ENCODE assay signal across 23 cellular contexts in the genomic region with DNA sequence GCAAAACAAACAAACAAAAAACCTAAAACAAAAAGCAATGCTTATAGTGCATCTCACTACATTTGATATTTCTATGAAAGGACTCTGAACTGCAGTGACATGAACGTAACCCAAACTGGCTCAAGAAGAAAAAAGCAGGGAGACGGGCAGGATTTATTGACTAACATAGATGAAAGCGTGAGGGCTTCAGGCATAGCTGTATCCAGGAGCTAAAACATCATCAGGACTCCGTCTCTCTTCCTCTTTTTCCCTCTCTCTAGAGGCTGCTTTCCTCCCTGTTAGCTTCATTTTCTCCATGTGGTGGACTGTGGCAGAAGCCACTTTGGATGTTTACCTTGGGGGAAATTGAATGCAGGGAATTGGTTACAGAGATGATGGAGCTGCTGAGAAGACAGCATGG.
"Had no signal": no experiment of that assay in that cellular context is flagged by ENCODE, and none has a peak within 500 bp of the region (broad histone marks: within the 10 kb centered on the region; RNA-seq: fewer than 3 reads in every experiment).

No MANE protein-coding gene starts in this region.

- DNase-seq: dermis blood vessel endothelial cell; dorsolateral prefrontal cortex; effector CD4-positive, alpha-beta T cell; effector memory CD4-positive, alpha-beta T cell; foreskin keratinocyte; heart left ventricle; hypothalamus; left cardiac atrium; left lung; left ventricle myocardium superior; lower lobe of right lung; mesenchymal stem cell; mucosa of descending colon had no signal

- H3K36me3 Mint-ChIP-seq: mesothelial cell of epicardium had no signal

- H3K27ac ChIP-seq: coronary artery, dorsolateral prefrontal cortex, esophagus muscularis mucosa, foreskin keratinocyte, gastroesophageal sphincter, heart left ventricle, hepatocyte, left lung, lower lobe of right lung had no signal

- H2AFZ ChIP-seq: hepatocyte had no signal

- H3K27ac Mint-ChIP-seq: mesothelial cell of epicardium had no signal

- H3K4me3 ChIP-seq: coronary artery, dorsolateral prefrontal cortex, esophagus muscularis mucosa, gastroesophageal sphincter, heart left ventricle, hepatocyte, left lung, lower lobe of right lung, mucosa of descending colon had no signal

- H3K79me2 ChIP-seq: hepatocyte had no signal

- H3K9me3 ChIP-seq: mucosa of descending colon had no signal

- ATAC-seq: foreskin keratinocyte, gastroesophageal sphincter, heart left ventricle, left cardiac atrium, left lung, left ventricle myocardium superior, lower lobe of right lung, mucosa of descending colon had no signal

- H3K36me3 ChIP-seq: esophagus muscularis mucosa, gastroesophageal sphincter, heart left ventricle, left lung, lower lobe of right lung had no signal

- H3K27me3 ChIP-seq: esophagus muscularis mucosa, gastroesophageal sphincter, hepatocyte, left lung had no signal

- H3K4me3 Mint-ChIP-seq: mesothelial cell of epicardium had no signal

- FAIRE-seq: colon, endothelial cell of umbilical vein, frontal cortex, islet of Langerhans, keratinocyte had no signal

- H3K4me2 ChIP-seq: hepatocyte had no signal

- H3K4me1 ChIP-seq: esophagus muscularis mucosa, foreskin keratinocyte, gastroesophageal sphincter, heart left ventricle, left lung, lower lobe of right lung had no signal
